ENCODE assay signal across 29 cellular contexts in the genomic region with DNA sequence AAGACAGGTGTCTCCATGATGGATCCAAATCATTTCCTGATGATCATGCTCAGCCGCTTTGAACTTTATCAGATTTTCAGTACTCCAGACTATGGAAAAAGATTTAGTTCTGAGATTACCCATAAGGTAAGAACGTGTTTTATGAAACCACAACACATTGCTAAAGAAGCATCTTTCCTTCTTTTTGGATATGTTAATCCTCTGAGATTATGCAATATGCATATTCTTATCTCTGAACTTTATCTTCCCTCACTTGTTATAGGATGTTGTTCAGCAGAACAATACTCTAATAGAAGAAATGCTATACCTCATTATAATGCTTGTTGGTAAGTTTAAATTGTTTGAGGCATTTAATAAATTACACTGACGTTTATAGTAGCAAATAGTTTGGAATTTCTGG.
"Had no signal": no experiment of that assay in that cellular context is flagged by ENCODE, and none has a peak within 500 bp of the region (broad histone marks: within the 10 kb centered on the region; RNA-seq: fewer than 3 reads in every experiment).

No MANE protein-coding gene starts in this region.

- H3K9me3 ChIP-seq: gastrocnemius medialis, mucosa of descending colon, pancreas, testis, tibial artery had no signal

- H3K27ac ChIP-seq: dorsolateral prefrontal cortex, epithelial cell of prostate, neutrophil, pancreas, testis, tibial artery had no signal

- H3K4me2 ChIP-seq: smooth muscle cell had no signal

- H3K4me3 Mint-ChIP-seq: mesothelial cell of epicardium; naive B cell; natural killer cell treated with Interleukin-12 subunit alpha and Interleukin-12 subunit beta and Interleukin-15 and Interleukin-18, amount 100 ng/mL, for 72 hours; neural crest cell; stimulated activated memory B cell treated with anti-CD40 and anti-IgM and Interleukin-4, amounts not matched to agents 10 μg/mL and 1 μg/mL and 100 μg/mL, for 72 hours; type B pancreatic cell had no signal

- H3K4me1 Mint-ChIP-seq: mesothelial cell of epicardium; naive B cell; neural crest cell; stimulated activated memory B cell treated with anti-CD40 and anti-IgM and Interleukin-4, amounts not matched to agents 10 μg/mL and 1 μg/mL and 100 μg/mL, for 72 hours had no signal

- H3K27me3 ChIP-seq: dorsolateral prefrontal cortex, gastrocnemius medialis, neutrophil, pancreas, testis, tibial artery had no signal

- H3K27ac Mint-ChIP-seq: mesothelial cell of epicardium; natural killer cell treated with Interleukin-12 subunit alpha and Interleukin-12 subunit beta and Interleukin-15 and Interleukin-18, amount 100 ng/mL, for 72 hours; stimulated activated memory B cell treated with anti-CD40 and anti-IgM and Interleukin-4, amounts not matched to agents 10 μg/mL and 1 μg/mL and 100 μg/mL, for 72 hours; type B pancreatic cell had no signal

- H3K4me3 ChIP-seq: dorsolateral prefrontal cortex, gastrocnemius medialis, lung, mucosa of descending colon, pancreas, smooth muscle cell, testis, tibial artery had no signal

- H3K9me3 Mint-ChIP-seq: mesothelial cell of epicardium; naive B cell; natural killer cell treated with Interleukin-12 subunit alpha and Interleukin-12 subunit beta and Interleukin-15 and Interleukin-18, amount 100 ng/mL, for 72 hours; neural crest cell; stimulated activated memory B cell treated with anti-CD40 and anti-IgM and Interleukin-4, amounts not matched to agents 10 μg/mL and 1 μg/mL and 100 μg/mL, for 72 hours; type B pancreatic cell had no signal

- ATAC-seq: esophagus mucosa; gastrocnemius medialis; left ventricle myocardium superior; mucosa of descending colon; natural killer cell treated with Interleukin-12 subunit alpha and Interleukin-12 subunit beta and Interleukin-15 and Interleukin-18, amount 100 ng/mL, for 72 hours; pancreas; sciatic nerve; stimulated activated memory B cell treated with anti-CD40 and anti-IgM and Interleukin-4, amounts not matched to agents 10 μg/mL and 1 μg/mL and 100 μg/mL, for 72 hours; stimulated activated naive CD8-positive, alpha-beta T cell treated with anti-CD3 and anti-CD28 coated beads, Interleukin-15, Interleukin-2, amounts not matched to agents 100 U/mL and 50 U/mL, for 24 hours had no signal

- H3K27me3 Mint-ChIP-seq: naive B cell; natural killer cell treated with Interleukin-12 subunit alpha and Interleukin-12 subunit beta and Interleukin-15 and Interleukin-18, amount 100 ng/mL, for 72 hours; stimulated activated memory B cell treated with anti-CD40 and anti-IgM and Interleukin-4, amounts not matched to agents 10 μg/mL and 1 μg/mL and 100 μg/mL, for 72 hours; type B pancreatic cell had no signal

- FAIRE-seq: colon, keratinocyte, pancreas had no signal

- DNase-seq: dorsolateral prefrontal cortex; effector CD4-positive, alpha-beta T cell; foreskin fibroblast; gastrocnemius medialis; head of caudate nucleus; left ventricle myocardium superior; mesenchymal stem cell; mucosa of descending colon; naive B cell; pancreas; stimulated activated CD4-positive, alpha-beta T cell treated with anti-CD3 and anti-CD28 coated beads, Interleukin-2, amount 100 ng/mL, for 24 hours; stimulated activated CD4-positive, alpha-beta T cell treated with anti-CD3 and anti-CD28 coated beads, Interleukin-4, amount 100 ng/mL, for 24 hours; stimulated activated naive CD8-positive, alpha-beta T cell treated with anti-CD3 and anti-CD28 coated beads, Interleukin-15, Interleukin-2, amounts not matched to agents 100 U/mL and 50 U/mL, for 24 hours; substantia nigra; testis; tibial artery had no signal

- H3K4me1 ChIP-seq: gastrocnemius medialis, pancreas, testis, tibial artery had no signal
